15 cellular contexts compared by ENCODE assay signal in the genomic region with DNA sequence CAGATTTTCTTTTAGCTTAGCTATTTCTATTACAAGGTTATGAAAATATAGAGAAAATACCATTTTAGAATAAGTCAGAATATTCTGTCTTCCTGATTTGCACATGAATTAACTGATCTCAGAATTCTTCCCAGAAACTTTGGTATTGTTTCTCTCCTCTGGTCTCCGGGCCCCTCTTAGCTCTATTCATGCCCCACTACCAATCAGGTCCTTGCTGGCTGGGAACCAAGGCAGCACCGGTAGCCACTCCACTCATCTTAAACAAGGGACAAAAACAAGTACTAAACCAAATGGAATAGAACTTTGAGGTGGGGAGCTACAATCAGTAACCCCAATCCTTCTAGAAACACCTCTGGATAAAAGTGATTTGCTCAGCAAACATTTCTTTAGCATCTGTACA.
"Had no signal": no experiment of that assay in that cellular context is flagged by ENCODE, and none has a peak within 500 bp of the region (broad histone marks: within the 10 kb centered on the region; RNA-seq: fewer than 3 reads in every experiment).

No MANE protein-coding gene starts in this region.

- H3K36me3 ChIP-seq: gastrocnemius medialis, lower lobe of right lung, neutrophil, suprapubic skin, transverse colon, upper lobe of right lung, vagina had no signal

- H3K4me1 ChIP-seq: gastrocnemius medialis, lower lobe of right lung, parathyroid adenoma, suprapubic skin, transverse colon, upper lobe of right lung, vagina had no signal

- H3K27ac ChIP-seq: epithelial cell of prostate, gastrocnemius medialis, lower lobe of right lung, neutrophil, parathyroid adenoma, suprapubic skin, transverse colon, upper lobe of right lung, vagina had no signal

- H3K36me3 Mint-ChIP-seq: natural killer cell treated with Interleukin-12 subunit alpha and Interleukin-12 subunit beta and Interleukin-15 and Interleukin-18, amount 100 ng/mL, for 72 hours had no signal

- H3K79me2 ChIP-seq: parathyroid adenoma had no signal

- H3K27ac Mint-ChIP-seq: natural killer cell treated with Interleukin-12 subunit alpha and Interleukin-12 subunit beta and Interleukin-15 and Interleukin-18, amount 100 ng/mL, for 72 hours; stimulated activated naive CD8-positive, alpha-beta T cell treated with anti-CD3 and anti-CD28 coated beads, Interleukin-15, amount 100 ng/mL, for 72 hours had no signal

- H3K4me3 ChIP-seq: gastrocnemius medialis, lower lobe of right lung, smooth muscle cell, suprapubic skin, transverse colon, upper lobe of right lung, vagina had no signal

- H3K9ac ChIP-seq: parathyroid adenoma had no signal

- H3K9me3 Mint-ChIP-seq: natural killer cell treated with Interleukin-12 subunit alpha and Interleukin-12 subunit beta and Interleukin-15 and Interleukin-18, amount 100 ng/mL, for 72 hours; stimulated activated naive CD8-positive, alpha-beta T cell treated with anti-CD3 and anti-CD28 coated beads, Interleukin-15, amount 100 ng/mL, for 72 hours had no signal

- ATAC-seq: gastrocnemius medialis; stimulated activated naive CD8-positive, alpha-beta T cell treated with anti-CD3 and anti-CD28 coated beads, Interleukin-15, amount 100 ng/mL, for 72 hours had no signal

- H3K27me3 ChIP-seq: gastrocnemius medialis, neutrophil, suprapubic skin, transverse colon, upper lobe of right lung, vagina had no signal

- H3K4me2 ChIP-seq: smooth muscle cell had no signal

- H3K4me3 Mint-ChIP-seq: natural killer cell treated with Interleukin-12 subunit alpha and Interleukin-12 subunit beta and Interleukin-15 and Interleukin-18, amount 100 ng/mL, for 72 hours; stimulated activated naive CD8-positive, alpha-beta T cell treated with anti-CD3 and anti-CD28 coated beads, Interleukin-15, amount 100 ng/mL, for 72 hours had no signal

- H2AFZ ChIP-seq: parathyroid adenoma had no signal

- H3K9me3 ChIP-seq: gastrocnemius medialis, lower lobe of right lung, neutrophil, suprapubic skin, transverse colon, upper lobe of right lung, vagina had no signal

- H3K27me3 Mint-ChIP-seq: progenitor cell of endocrine pancreas; stimulated activated naive CD8-positive, alpha-beta T cell treated with anti-CD3 and anti-CD28 coated beads, Interleukin-15, amount 100 ng/mL, for 72 hours had no signal

- DNase-seq: cortex of kidney; effector CD4-positive, alpha-beta T cell; gastrocnemius medialis had no signal
